In the genomic region with DNA sequence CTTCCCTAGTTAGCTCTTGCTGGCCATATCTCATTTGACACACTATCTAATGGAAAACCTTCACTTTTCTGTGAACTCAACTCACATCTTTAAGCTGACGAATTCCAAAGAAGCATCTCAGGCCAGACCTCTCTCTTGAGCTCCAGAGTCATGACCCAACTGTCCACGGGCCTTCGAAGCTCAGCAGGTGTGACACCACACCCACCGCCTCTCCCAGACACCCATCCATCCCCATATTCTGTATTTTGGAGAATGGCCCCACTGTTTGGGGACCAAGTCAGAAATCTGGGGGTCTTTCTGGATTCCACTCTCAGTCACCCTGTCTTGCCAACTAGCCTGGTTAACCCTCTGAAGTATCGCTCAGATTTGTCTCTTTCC, we compare ENCODE assay signal across 11 cellular contexts.
DNase-seq lines count a peak whose midpoint lies in the region; TF ChIP-seq lines count a peak whose summit lies in the region.
"Had no signal": no experiment of that assay in that cellular context is flagged by ENCODE, and none has a peak within 500 bp of the region (broad histone marks: within the 10 kb centered on the region; RNA-seq: fewer than 3 reads in every experiment).

No MANE protein-coding gene starts in this region.

- H3K9ac ChIP-seq in Loucy (ENCODE audit: low read depth, low read length, poor library complexity, severe bottlenecking), result no peak overlapping the region

- H3K4me3 ChIP-seq in Loucy (ENCODE audit: low read length, poor library complexity, severe bottlenecking) (no peak overlapping the region), Peyer's patch (no peak overlapping the region)
- H3K4me3 ChIP-seq: HAP-1 had no signal

- peak overlapping the region; percentile 83; the same call in 1 of the 2 replicates for H2AFZ ChIP-seq in Loucy (ENCODE audit: low read length)

- peak; percentile 44 for DNase-seq in activated effector memory CD4-positive, alpha-beta T cell treated with anti-CD3 and anti-CD28 coated beads, Interleukin-2, amount 50 U/mL, for 16 hours
- DNase-seq in activated effector memory CD4-positive, alpha-beta T cell treated with Interleukin-2 at 50 U/mL for 16 hours, result no peak
- DNase-seq in mesenteric fat pad (ENCODE audit: low spot score) (peak; percentile 35), OCI-M2 (lab: John Stamatoyannopoulos, UW; ENCODE audit: unreplicated experiment) (no peak), NCI-H128 (lab: John Stamatoyannopoulos, UW; ENCODE audit: unreplicated experiment) (no peak), Peyer's patch (no peak)
- DNase-seq in activated naive CD4-positive, alpha-beta T cell treated with anti-CD3 and anti-CD28 coated beads for 36 hours, result no peak

- no peak overlapping the region for H3K4me3 Mint-ChIP-seq in activated naive CD4-positive, alpha-beta T cell treated with anti-CD3 and anti-CD28 coated beads for 36 hours

- no peaks in the 10 kb centered on the region for H3K9me3 Mint-ChIP-seq in activated naive CD4-positive, alpha-beta T cell treated with anti-CD3 and anti-CD28 coated beads for 36 hours
- H3K9me3 Mint-ChIP-seq: CD4-positive, alpha-beta memory T cell had no signal

- H4K20me1 ChIP-seq in Loucy (ENCODE audit: insufficient read depth, low read length, poor library complexity, severe bottlenecking), result no peaks in the 10 kb centered on the region

- no peak overlapping the region for H3K27ac ChIP-seq in Peyer's patch
- H3K27ac ChIP-seq: 22Rv1 had no signal

- H3K27me3 Mint-ChIP-seq in activated naive CD4-positive, alpha-beta T cell treated with anti-CD3 and anti-CD28 coated beads for 36 hours (ENCODE audit: low read depth), result no peaks in the 10 kb centered on the region
- H3K27me3 Mint-ChIP-seq: CD4-positive, alpha-beta memory T cell had no signal

- no peaks in the 10 kb centered on the region for H3K27me3 ChIP-seq in Loucy (ENCODE audit: insufficient read depth, low read length, poor library complexity, severe bottlenecking)
- H3K27me3 ChIP-seq in Peyer's patch, result no peaks in the 10 kb centered on the region

- peaks cover 20% of the 10 kb centered on the region for H3K4me1 ChIP-seq in Loucy (ENCODE audit: insufficient read depth, low read length, poor library complexity, severe bottlenecking)
- H3K4me1 ChIP-seq in Peyer's patch, result peaks cover 0 to 5% (median 0%) of the 10 kb centered on the region in 4 donors

- no peak overlapping the region for H3K27ac Mint-ChIP-seq in activated naive CD4-positive, alpha-beta T cell treated with anti-CD3 and anti-CD28 coated beads for 36 hours

- H3K36me3 Mint-ChIP-seq in activated naive CD4-positive, alpha-beta T cell treated with anti-CD3 and anti-CD28 coated beads for 36 hours (ENCODE audit: low read depth), result no peaks in the 10 kb centered on the region
- H3K36me3 Mint-ChIP-seq: CD4-positive, alpha-beta memory T cell had no signal

- intact Hi-C loops in activated naive CD4-positive, alpha-beta T cell treated with anti-CD3 and anti-CD28 coated beads for 36 hours (cut with micrococcal nuclease), result loop anchor here (2.0 kb wide), 1 partner anchor 270 kb away; a partner anchor contains a TSS

- peaks cover 14% of the 10 kb centered on the region for H3K4me1 Mint-ChIP-seq in activated naive CD4-positive, alpha-beta T cell treated with anti-CD3 and anti-CD28 coated beads for 36 hours (ENCODE audit: low read depth)

- no peak for TF ChIP-seq POLR2A in Peyer's patch (IDR thresholded peaks at IDR 0.05)

- H3K9me2 ChIP-seq in Loucy (replicated peaks; ENCODE audit: low read depth, low read length), result no peaks in the 10 kb centered on the region

- CTCF ChIA-PET in activated naive CD4-positive, alpha-beta T cell treated with anti-CD3 and anti-CD28 coated beads for 36 hours (lab: Charles Lee), result interaction anchor here (0.6 to 7.9 kb wide), 25 partner anchors 8 to 560 kb away, joined by 3 to 112 read pairs (median 5); no protein-coding TSS in a partner anchor

- H3F3A ChIP-seq in Loucy (ENCODE audit: low read depth), result no peaks in the 10 kb centered on the region

- no peaks in the 10 kb centered on the region for H3K9me3 ChIP-seq in Loucy (ENCODE audit: insufficient read depth, low read depth, low read length)
- no peaks in the 10 kb centered on the region for H3K9me3 ChIP-seq in Peyer's patch
- H3K9me3 ChIP-seq: HAP-1 had no signal

- no peak overlapping the region for H3K4me2 ChIP-seq in Loucy (ENCODE audit: low read depth, low read length, poor library complexity, severe bottlenecking)

- no peaks in the 10 kb centered on the region for H3K36me3 ChIP-seq in Loucy (ENCODE audit: insufficient read depth, low read length)
- no peaks in the 10 kb centered on the region for H3K36me3 ChIP-seq in Peyer's patch
- H3K36me3 ChIP-seq: HAP-1 had no signal

- no peak for TF ChIP-seq CTCF in Loucy (conservative IDR thresholded peaks at IDR 0.05; ENCODE audit: low read length)
- TF ChIP-seq CTCF in Peyer's patch (IDR thresholded peaks at IDR 0.05), result no peak

- no peaks in the 10 kb centered on the region for H3K79me2 ChIP-seq in Loucy (ENCODE audit: insufficient read depth, low read length)

Comparison
In these comparisons a context has a peak if more than half of its experiments do, and no peak if none do; other contexts are left out.
1. DNase-seq: peak in activated effector memory CD4-positive, alpha-beta T cell treated with anti-CD3 and anti-CD28 coated beads, Interleukin-2, amount 50 U/mL, for 16 hours (single experiment) and mesenteric fat pad (single experiment); none in activated effector memory CD4-positive, alpha-beta T cell treated with Interleukin-2 at 50 U/mL for 16 hours (single experiment), OCI-M2 (single experiment), NCI-H128 (single experiment), activated naive CD4-positive, alpha-beta T cell treated with anti-CD3 and anti-CD28 coated beads for 36 hours (single experiment) and Peyer's patch (0 of 3).